ENCODE assay signal across 24 cellular contexts in genomic region chr16:18942069-18942468, GRCh38. TPM values are rescaled to one million over a fixed set of nuclear protein-coding genes. Genes with fewer than 3 reads are reported as not detected.
"Had no signal": no experiment of that assay in that cellular context is flagged by ENCODE, and none has a peak within 500 bp of the region (broad histone marks: within the 10 kb centered on the region; RNA-seq: fewer than 3 reads in every experiment).

No MANE protein-coding gene starts in this region.

- H3K9me3 Mint-ChIP-seq: dendritic cell treated with granulocyte-macrophage colony-stimulating factor and Interleukin-4, amounts not matched to agents 40 ng/mL and 50 ng/mL, for 4 days; endodermal cell; memory B cell; nephron; neural progenitor cell had no signal

- H3K4me3 ChIP-seq: gastrocnemius medialis, lung, neural progenitor cell, right lobe of liver, thoracic aorta, tibial nerve, upper lobe of left lung had no signal

- H3K4me1 Mint-ChIP-seq: nephron, neural progenitor cell had no signal

- H3K36me3 ChIP-seq: gastrocnemius medialis, neural progenitor cell, right lobe of liver, thoracic aorta, tibial nerve, upper lobe of left lung had no signal

- ATAC-seq: gastrocnemius medialis; left lobe of liver; naive thymus-derived CD4-positive, alpha-beta T cell; right lobe of liver; stimulated activated naive CD8-positive, alpha-beta T cell treated with anti-CD3 and anti-CD28 coated beads, Interleukin-15, Interleukin-2, amounts not matched to agents 100 U/mL and 50 U/mL, for 24 hours had no signal

- H3K27ac ChIP-seq: gastrocnemius medialis, neural progenitor cell, parathyroid adenoma, right lobe of liver, thoracic aorta, tibial nerve, upper lobe of left lung had no signal

- H3K9me3 ChIP-seq: gastrocnemius medialis, right lobe of liver, thoracic aorta, tibial nerve, upper lobe of left lung had no signal

- H3K9ac ChIP-seq: neural progenitor cell, parathyroid adenoma had no signal

- DNase-seq: effector CD8-positive, alpha-beta T cell; endodermal cell; foreskin fibroblast; gastrocnemius medialis; head of caudate nucleus; naive thymus-derived CD4-positive, alpha-beta T cell; right lobe of liver; small intestine; stimulated activated CD4-positive, alpha-beta T cell treated with anti-CD3 and anti-CD28 coated beads, Interleukin-15, amount 100 ng/mL, for 24 hours; stimulated activated CD4-positive, alpha-beta T cell treated with anti-CD3 and anti-CD28 coated beads, Interleukin-2, amount 100 ng/mL, for 48 hours; stimulated activated naive CD8-positive, alpha-beta T cell treated with anti-CD3 and anti-CD28 coated beads, Interleukin-15, Interleukin-2, amounts not matched to agents 100 U/mL and 50 U/mL, for 24 hours; substantia nigra; upper lobe of left lung had no signal

- H3K27ac Mint-ChIP-seq: dendritic cell treated with granulocyte-macrophage colony-stimulating factor and Interleukin-4, amounts not matched to agents 40 ng/mL and 50 ng/mL, for 4 days; endodermal cell; memory B cell; nephron; neural progenitor cell; progenitor cell of endocrine pancreas had no signal

- H3K4me1 ChIP-seq: gastrocnemius medialis, parathyroid adenoma had no signal

- H3K27me3 Mint-ChIP-seq: dendritic cell treated with granulocyte-macrophage colony-stimulating factor and Interleukin-4, amounts not matched to agents 40 ng/mL and 50 ng/mL, for 4 days; memory B cell; progenitor cell of endocrine pancreas had no signal

- H3K4me3 Mint-ChIP-seq: dendritic cell treated with granulocyte-macrophage colony-stimulating factor and Interleukin-4, amounts not matched to agents 40 ng/mL and 50 ng/mL, for 4 days; endodermal cell; memory B cell; naive thymus-derived CD4-positive, alpha-beta T cell; nephron; neural progenitor cell had no signal

- H3K36me3 Mint-ChIP-seq: neural progenitor cell had no signal

- H3K27me3 ChIP-seq: gastrocnemius medialis, neural progenitor cell, right lobe of liver, tibial nerve, upper lobe of left lung had no signal

RNA-seq across cellular contexts. Expression of gene TMC7, which starts 41.7 kb away (rescaled TPM):
- total RNA-seq: mononuclear cell had no signal
- polyA plus RNA-seq: naive thymus-derived CD4-positive, alpha-beta T cell had no signal
